1 cellular context compared by ENCODE assay signal in genomic region chr2:118084483-118085089, GRCh38.
TF ChIP-seq lines count a peak whose summit lies in the region.

No MANE protein-coding gene starts in this region.

TF ChIP-seq in HepG2, 621 proteins besides CTCF, POLR2A, EP300 and RAD21 (continued from another document and continues in another):
- TF ChIP-seq REST (IDR thresholded peaks at IDR 0.05; ENCODE audit: borderline replicate concordance in 1 of 2, low read depth in 1 of 2, low read length in 2 of 2): peak in 1 of 2 experiments; percentile 20; a peak in 1 of 4 replicates
- no peak for TF ChIP-seq HDAC6 (IDR thresholded peaks at IDR 0.05; ENCODE audit: low read depth, low read length)
- TF ChIP-seq SRY (CRISPR knock-in tag; IDR thresholded peaks at IDR 0.05): no peak
- TF ChIP-seq ZBTB20 (CRISPR knock-in tag; IDR thresholded peaks at IDR 0.05; ENCODE audit: borderline replicate concordance, low read depth): peak; percentile 27; the same call in 1 of the 2 replicates
- no peak for TF ChIP-seq ATF5 (CRISPR knock-in tag; IDR thresholded peaks at IDR 0.05; ENCODE audit: low read depth)
- TF ChIP-seq DR1 (CRISPR knock-in tag; IDR thresholded peaks at IDR 0.05): no peak
- TF ChIP-seq ZNF143 (CRISPR knock-in tag; IDR thresholded peaks at IDR 0.05): no peak
- TF ChIP-seq NR2F6 (IDR thresholded peaks at IDR 0.05): no peak
- peak; percentile 24; the same call in 1 of the 2 replicates for TF ChIP-seq NR2F6 (CRISPR knock-in tag; IDR thresholded peaks at IDR 0.05)
- no peak for TF ChIP-seq ZNF326 (CRISPR knock-in tag; IDR thresholded peaks at IDR 0.05; ENCODE audit: borderline replicate concordance)
- no peak for TF ChIP-seq PHF20 (CRISPR knock-in tag; IDR thresholded peaks at IDR 0.05)
- no peak; the same call in 1 of the 2 replicates for TF ChIP-seq TCF7 (IDR thresholded peaks at IDR 0.05; ENCODE audit: low read depth)
- TF ChIP-seq KDM3A (CRISPR knock-in tag; IDR thresholded peaks at IDR 0.05; ENCODE audit: low read depth): no peak
- TF ChIP-seq, protein P1, sequence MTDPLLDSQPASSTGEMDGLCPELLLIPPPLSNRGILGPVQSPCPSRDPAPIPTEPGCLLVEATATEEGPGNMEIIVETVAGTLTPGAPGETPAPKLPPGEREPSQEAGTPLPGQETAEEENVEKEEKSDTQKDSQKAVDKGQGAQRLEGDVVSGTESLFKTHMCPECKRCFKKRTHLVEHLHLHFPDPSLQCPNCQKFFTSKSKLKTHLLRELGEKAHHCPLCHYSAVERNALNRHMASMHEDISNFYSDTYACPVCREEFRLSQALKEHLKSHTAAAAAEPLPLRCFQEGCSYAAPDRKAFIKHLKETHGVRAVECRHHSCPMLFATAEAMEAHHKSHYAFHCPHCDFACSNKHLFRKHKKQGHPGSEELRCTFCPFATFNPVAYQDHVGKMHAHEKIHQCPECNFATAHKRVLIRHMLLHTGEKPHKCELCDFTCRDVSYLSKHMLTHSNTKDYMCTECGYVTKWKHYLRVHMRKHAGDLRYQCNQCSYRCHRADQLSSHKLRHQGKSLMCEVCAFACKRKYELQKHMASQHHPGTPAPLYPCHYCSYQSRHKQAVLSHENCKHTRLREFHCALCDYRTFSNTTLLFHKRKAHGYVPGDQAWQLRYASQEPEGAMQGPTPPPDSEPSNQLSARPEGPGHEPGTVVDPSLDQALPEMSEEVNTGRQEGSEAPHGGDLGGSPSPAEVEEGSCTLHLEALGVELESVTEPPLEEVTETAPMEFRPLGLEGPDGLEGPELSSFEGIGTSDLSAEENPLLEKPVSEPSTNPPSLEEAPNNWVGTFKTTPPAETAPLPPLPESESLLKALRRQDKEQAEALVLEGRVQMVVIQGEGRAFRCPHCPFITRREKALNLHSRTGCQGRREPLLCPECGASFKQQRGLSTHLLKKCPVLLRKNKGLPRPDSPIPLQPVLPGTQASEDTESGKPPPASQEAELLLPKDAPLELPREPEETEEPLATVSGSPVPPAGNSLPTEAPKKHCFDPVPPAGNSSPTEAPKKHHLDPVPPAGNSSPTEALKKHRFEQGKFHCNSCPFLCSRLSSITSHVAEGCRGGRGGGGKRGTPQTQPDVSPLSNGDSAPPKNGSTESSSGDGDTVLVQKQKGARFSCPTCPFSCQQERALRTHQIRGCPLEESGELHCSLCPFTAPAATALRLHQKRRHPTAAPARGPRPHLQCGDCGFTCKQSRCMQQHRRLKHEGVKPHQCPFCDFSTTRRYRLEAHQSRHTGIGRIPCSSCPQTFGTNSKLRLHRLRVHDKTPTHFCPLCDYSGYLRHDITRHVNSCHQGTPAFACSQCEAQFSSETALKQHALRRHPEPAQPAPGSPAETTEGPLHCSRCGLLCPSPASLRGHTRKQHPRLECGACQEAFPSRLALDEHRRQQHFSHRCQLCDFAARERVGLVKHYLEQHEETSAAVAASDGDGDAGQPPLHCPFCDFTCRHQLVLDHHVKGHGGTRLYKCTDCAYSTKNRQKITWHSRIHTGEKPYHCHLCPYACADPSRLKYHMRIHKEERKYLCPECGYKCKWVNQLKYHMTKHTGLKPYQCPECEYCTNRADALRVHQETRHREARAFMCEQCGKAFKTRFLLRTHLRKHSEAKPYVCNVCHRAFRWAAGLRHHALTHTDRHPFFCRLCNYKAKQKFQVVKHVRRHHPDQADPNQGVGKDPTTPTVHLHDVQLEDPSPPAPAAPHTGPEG (CRISPR knock-in tag; IDR thresholded peaks at IDR 0.05): no peak
- no peak for TF ChIP-seq HOXA9 (CRISPR knock-in tag; IDR thresholded peaks at IDR 0.05; ENCODE audit: borderline replicate concordance)
- 0 out of 2 replicates have a peak, but pooled peaks have one; percentile 8 for TF ChIP-seq RARA (CRISPR knock-in tag; IDR thresholded peaks at IDR 0.05)
- TF ChIP-seq YEATS4 (CRISPR knock-in tag; IDR thresholded peaks at IDR 0.05; ENCODE audit: borderline replicate concordance): 0 out of 2 replicates have a peak, but pooled peaks have one; percentile 3
- no peak for TF ChIP-seq PRMT3 (CRISPR knock-in tag; IDR thresholded peaks at IDR 0.05; ENCODE audit: borderline replicate concordance, low read depth)
- TF ChIP-seq POGZ (CRISPR knock-in tag; IDR thresholded peaks at IDR 0.05): no peak; the same call in 1 of the 2 replicates
- no peak; the same call in 1 of the 2 replicates for TF ChIP-seq ESRRA (CRISPR knock-in tag; IDR thresholded peaks at IDR 0.05; ENCODE audit: low read depth)
- no peak for TF ChIP-seq ZNF33A (CRISPR knock-in tag; IDR thresholded peaks at IDR 0.05; ENCODE audit: borderline replicate concordance)
- no peak for TF ChIP-seq ZNF350 (CRISPR knock-in tag; IDR thresholded peaks at IDR 0.05; ENCODE audit: borderline replicate concordance, low read depth)
- TF ChIP-seq ZZZ3 (CRISPR knock-in tag; IDR thresholded peaks at IDR 0.05; ENCODE audit: borderline replicate concordance): no peak
- TF ChIP-seq, protein P2, sequence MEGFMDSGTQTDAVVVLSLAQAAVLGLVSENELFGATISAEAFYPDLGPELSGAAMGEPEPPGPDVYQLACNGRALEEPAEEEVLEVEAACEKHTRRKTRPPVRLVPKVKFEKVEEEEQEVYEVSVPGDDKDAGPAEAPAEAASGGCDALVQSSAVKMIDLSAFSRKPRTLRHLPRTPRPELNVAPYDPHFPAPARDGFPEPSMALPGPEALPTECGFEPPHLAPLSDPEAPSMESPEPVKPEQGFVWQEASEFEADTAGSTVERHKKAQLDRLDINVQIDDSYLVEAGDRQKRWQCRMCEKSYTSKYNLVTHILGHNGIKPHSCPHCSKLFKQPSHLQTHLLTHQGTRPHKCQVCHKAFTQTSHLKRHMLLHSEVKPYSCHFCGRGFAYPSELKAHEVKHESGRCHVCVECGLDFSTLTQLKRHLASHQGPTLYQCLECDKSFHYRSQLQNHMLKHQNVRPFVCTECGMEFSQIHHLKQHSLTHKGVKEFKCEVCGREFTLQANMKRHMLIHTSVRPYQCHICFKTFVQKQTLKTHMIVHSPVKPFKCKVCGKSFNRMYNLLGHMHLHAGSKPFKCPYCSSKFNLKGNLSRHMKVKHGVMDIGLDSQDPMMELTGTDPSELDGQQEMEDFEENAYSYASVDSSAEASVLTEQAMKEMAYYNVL (CRISPR knock-in tag; IDR thresholded peaks at IDR 0.05; ENCODE audit: borderline replicate concordance): no peak
- TF ChIP-seq MEIS1 (CRISPR knock-in tag; IDR thresholded peaks at IDR 0.05; ENCODE audit: borderline replicate concordance): no peak
- TF ChIP-seq ZNF782 (CRISPR knock-in tag; IDR thresholded peaks at IDR 0.05; ENCODE audit: borderline replicate concordance): no peak
- peak; percentile 29; the same call in 1 of the 2 replicates for TF ChIP-seq IRF2 (CRISPR knock-in tag; IDR thresholded peaks at IDR 0.05)
- TF ChIP-seq AGO2 (optimal IDR thresholded peaks at IDR 0.05; ENCODE audit: low read depth, low read length): no peak
- TF ChIP-seq, protein P3, sequence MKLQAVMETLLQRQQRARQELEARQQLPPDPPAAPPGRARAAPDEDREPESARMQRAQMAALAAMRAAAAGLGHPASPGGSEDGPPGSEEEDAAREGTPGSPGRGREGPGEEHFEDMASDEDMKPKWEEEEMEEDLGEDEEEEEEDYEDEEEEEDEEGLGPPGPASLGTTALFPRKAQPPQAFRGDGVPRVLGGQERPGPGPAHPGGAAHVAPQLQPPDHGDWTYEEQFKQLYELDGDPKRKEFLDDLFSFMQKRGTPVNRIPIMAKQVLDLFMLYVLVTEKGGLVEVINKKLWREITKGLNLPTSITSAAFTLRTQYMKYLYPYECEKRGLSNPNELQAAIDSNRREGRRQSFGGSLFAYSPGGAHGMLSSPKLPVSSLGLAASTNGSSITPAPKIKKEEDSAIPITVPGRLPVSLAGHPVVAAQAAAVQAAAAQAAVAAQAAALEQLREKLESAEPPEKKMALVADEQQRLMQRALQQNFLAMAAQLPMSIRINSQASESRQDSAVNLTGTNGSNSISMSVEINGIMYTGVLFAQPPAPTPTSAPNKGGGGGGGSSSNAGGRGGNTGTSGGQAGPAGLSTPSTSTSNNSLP (IDR thresholded peaks at IDR 0.05; ENCODE audit: low read depth, low read length): no peak
- no peak for TF ChIP-seq NFE2L2 (IDR thresholded peaks at IDR 0.05; ENCODE audit: low read length)
- no peak for TF ChIP-seq RAD51 (IDR thresholded peaks at IDR 0.05; ENCODE audit: borderline replicate concordance)
- TF ChIP-seq, protein P4, sequence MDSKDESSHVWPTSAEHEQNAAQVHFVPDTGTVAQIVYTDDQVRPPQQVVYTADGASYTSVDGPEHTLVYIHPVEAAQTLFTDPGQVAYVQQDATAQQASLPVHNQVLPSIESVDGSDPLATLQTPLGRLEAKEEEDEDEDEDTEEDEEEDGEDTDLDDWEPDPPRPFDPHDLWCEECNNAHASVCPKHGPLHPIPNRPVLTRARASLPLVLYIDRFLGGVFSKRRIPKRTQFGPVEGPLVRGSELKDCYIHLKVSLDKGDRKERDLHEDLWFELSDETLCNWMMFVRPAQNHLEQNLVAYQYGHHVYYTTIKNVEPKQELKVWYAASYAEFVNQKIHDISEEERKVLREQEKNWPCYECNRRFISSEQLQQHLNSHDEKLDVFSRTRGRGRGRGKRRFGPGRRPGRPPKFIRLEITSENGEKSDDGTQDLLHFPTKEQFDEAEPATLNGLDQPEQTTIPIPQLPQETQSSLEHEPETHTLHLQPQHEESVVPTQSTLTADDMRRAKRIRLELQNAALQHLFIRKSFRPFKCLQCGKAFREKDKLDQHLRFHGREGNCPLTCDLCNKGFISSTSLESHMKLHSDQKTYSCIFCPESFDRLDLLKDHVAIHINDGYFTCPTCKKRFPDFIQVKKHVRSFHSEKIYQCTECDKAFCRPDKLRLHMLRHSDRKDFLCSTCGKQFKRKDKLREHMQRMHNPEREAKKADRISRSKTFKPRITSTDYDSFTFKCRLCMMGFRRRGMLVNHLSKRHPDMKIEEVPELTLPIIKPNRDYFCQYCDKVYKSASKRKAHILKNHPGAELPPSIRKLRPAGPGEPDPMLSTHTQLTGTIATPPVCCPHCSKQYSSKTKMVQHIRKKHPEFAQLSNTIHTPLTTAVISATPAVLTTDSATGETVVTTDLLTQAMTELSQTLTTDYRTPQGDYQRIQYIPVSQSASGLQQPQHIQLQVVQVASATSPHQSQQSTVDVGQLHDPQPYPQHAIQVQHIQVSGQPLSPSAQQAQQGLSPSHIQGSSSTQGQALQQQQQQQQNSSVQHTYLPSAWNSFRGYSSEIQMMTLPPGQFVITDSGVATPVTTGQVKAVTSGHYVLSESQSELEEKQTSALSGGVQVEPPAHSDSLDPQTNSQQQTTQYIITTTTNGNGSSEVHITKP (CRISPR knock-in tag; IDR thresholded peaks at IDR 0.05; ENCODE audit: low read depth): peak; percentile 6; the same call in 1 of the 2 replicates
- TF ChIP-seq NR2F2 (IDR thresholded peaks at IDR 0.05; ENCODE audit: borderline replicate concordance, low read depth): no peak
- TF ChIP-seq MBD4 (IDR thresholded peaks at IDR 0.05; ENCODE audit: borderline replicate concordance, low read length): no peak
- no peak for TF ChIP-seq PHF21A (CRISPR knock-in tag; IDR thresholded peaks at IDR 0.05)
- no peak for TF ChIP-seq LCORL (IDR thresholded peaks at IDR 0.05)
- peak; percentile 50; the same call in 1 of the 2 replicates for TF ChIP-seq LCORL (CRISPR knock-in tag; IDR thresholded peaks at IDR 0.05)
- peak; percentile 47; the same call in 1 of the 2 replicates for TF ChIP-seq MIXL1 (CRISPR knock-in tag; IDR thresholded peaks at IDR 0.05)
- TF ChIP-seq, protein P5, sequence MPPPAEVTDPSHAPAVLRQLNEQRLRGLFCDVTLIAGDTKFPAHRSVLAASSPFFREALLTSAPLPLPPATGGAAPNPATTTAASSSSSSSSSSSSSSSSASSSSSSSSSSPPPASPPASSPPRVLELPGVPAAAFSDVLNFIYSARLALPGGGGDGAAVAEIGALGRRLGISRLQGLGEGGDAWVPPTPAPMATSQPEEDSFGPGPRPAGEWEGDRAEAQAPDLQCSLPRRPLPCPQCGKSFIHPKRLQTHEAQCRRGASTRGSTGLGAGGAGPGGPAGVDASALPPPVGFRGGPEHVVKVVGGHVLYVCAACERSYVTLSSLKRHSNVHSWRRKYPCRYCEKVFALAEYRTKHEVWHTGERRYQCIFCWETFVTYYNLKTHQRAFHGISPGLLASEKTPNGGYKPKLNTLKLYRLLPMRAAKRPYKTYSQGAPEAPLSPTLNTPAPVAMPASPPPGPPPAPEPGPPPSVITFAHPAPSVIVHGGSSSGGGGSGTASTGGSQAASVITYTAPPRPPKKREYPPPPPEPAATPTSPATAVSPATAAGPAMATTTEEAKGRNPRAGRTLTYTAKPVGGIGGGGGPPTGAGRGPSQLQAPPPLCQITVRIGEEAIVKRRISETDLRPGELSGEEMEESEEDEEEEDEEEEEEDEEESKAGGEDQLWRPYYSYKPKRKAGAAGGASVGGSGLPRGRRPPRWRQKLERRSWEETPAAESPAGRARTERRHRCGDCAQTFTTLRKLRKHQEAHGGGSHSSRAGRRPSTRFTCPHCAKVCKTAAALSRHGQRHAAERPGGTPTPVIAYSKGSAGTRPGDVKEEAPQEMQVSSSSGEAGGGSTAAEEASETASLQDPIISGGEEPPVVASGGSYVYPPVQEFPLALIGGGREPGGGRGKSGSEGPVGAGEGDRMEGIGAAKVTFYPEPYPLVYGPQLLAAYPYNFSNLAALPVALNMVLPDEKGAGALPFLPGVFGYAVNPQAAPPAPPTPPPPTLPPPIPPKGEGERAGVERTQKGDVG (CRISPR knock-in tag; IDR thresholded peaks at IDR 0.05; ENCODE audit: borderline replicate concordance): no peak
- no peak for TF ChIP-seq JUN (CRISPR knock-in tag; IDR thresholded peaks at IDR 0.05)
- no peak for TF ChIP-seq ZNF124 (CRISPR knock-in tag; IDR thresholded peaks at IDR 0.05)
